1 cellular context compared by ENCODE assay signal in the genomic region with DNA sequence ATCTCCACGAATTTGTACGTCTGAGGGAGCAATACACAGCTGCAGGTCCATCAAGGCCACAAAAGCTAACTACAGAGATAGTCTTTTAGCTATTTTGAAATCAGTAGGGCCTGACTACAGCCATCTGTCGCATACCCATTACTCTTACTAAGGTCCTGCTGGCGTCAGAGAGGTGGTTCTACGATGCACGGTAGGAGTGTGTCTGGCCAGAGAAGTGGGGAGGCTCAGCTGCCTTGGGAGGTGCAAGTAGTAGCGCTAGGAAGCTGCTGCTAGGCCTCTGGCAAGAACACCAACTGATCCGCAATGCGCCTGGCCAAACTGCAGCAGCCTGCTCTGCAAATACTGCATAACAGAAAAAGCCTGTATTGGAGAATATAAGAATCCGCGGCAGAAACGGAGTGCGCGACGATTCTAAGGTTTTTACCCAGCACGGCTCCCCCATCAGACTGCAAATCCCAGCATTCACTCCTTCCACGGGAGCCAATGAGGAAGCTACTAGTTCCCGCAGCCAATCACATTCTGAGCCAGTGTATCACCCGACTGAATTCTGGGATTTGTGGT.
TF ChIP-seq lines count a peak whose summit lies in the region.

No MANE protein-coding gene starts in this region.

TF ChIP-seq in H1, 55 proteins besides CTCF, POLR2A, EP300 and RAD21 (continued from another document):
- 0 out of 2 replicates have a peak, but pooled peaks have one; percentile 24 for TF ChIP-seq TEAD4 (IDR thresholded peaks at IDR 0.05; ENCODE audit: low read depth, low read length)
- no peak for TF ChIP-seq CBX5 (IDR thresholded peaks at IDR 0.05; ENCODE audit: low read depth, low read length)
- no peak for TF ChIP-seq POU5F1 (IDR thresholded peaks at IDR 0.05; ENCODE audit: low read depth, low read length)
- no peak for TF ChIP-seq FOSL1 (IDR thresholded peaks at IDR 0.05; ENCODE audit: insufficient read depth, low read depth, low read length)
- TF ChIP-seq HDAC6 (IDR thresholded peaks at IDR 0.05; ENCODE audit: low read depth, low read length), result no peak
- no peak for TF ChIP-seq BRCA1 (IDR thresholded peaks at IDR 0.05; ENCODE audit: low read depth, low read length)
- no peak for TF ChIP-seq RXRA (IDR thresholded peaks at IDR 0.05; ENCODE audit: insufficient read depth, low read depth, low read length)
- no peak for TF ChIP-seq RBBP5 (IDR thresholded peaks at IDR 0.05; ENCODE audit: borderline replicate concordance, low read depth, low read length)
- TF ChIP-seq HDAC2 (IDR thresholded peaks at IDR 0.05; ENCODE audit: borderline replicate concordance in 1 of 2, low read depth in 2 of 2, low read length in 2 of 2), result no peak
- TF ChIP-seq, protein P1, sequence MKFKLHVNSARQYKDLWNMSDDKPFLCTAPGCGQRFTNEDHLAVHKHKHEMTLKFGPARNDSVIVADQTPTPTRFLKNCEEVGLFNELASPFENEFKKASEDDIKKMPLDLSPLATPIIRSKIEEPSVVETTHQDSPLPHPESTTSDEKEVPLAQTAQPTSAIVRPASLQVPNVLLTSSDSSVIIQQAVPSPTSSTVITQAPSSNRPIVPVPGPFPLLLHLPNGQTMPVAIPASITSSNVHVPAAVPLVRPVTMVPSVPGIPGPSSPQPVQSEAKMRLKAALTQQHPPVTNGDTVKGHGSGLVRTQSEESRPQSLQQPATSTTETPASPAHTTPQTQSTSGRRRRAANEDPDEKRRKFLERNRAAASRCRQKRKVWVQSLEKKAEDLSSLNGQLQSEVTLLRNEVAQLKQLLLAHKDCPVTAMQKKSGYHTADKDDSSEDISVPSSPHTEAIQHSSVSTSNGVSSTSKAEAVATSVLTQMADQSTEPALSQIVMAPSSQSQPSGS (IDR thresholded peaks at IDR 0.05; ENCODE audit: low read length), result no peak
- TF ChIP-seq CREB1 (IDR thresholded peaks at IDR 0.05), result peak; percentile 88
- no peak for TF ChIP-seq TBP (IDR thresholded peaks at IDR 0.05; ENCODE audit: low read depth, low read length)
- no peak for TF ChIP-seq NRF1 (IDR thresholded peaks at IDR 0.05; ENCODE audit: low read depth, low read length)
- no peak for TF ChIP-seq JUND (IDR thresholded peaks at IDR 0.05; ENCODE audit: low read length)
- no peak for TF ChIP-seq KDM1A (IDR thresholded peaks at IDR 0.05; ENCODE audit: borderline replicate concordance, low read length)
- TF ChIP-seq SIX5 (IDR thresholded peaks at IDR 0.05; ENCODE audit: low read depth, low read length), result peak; percentile 95
- TF ChIP-seq SRF (IDR thresholded peaks at IDR 0.05; ENCODE audit: low read depth, low read length), result no peak
- TF ChIP-seq SP1 (IDR thresholded peaks at IDR 0.05; ENCODE audit: low read depth, low read length), result peak; percentile 92
- TF ChIP-seq, protein P2, sequence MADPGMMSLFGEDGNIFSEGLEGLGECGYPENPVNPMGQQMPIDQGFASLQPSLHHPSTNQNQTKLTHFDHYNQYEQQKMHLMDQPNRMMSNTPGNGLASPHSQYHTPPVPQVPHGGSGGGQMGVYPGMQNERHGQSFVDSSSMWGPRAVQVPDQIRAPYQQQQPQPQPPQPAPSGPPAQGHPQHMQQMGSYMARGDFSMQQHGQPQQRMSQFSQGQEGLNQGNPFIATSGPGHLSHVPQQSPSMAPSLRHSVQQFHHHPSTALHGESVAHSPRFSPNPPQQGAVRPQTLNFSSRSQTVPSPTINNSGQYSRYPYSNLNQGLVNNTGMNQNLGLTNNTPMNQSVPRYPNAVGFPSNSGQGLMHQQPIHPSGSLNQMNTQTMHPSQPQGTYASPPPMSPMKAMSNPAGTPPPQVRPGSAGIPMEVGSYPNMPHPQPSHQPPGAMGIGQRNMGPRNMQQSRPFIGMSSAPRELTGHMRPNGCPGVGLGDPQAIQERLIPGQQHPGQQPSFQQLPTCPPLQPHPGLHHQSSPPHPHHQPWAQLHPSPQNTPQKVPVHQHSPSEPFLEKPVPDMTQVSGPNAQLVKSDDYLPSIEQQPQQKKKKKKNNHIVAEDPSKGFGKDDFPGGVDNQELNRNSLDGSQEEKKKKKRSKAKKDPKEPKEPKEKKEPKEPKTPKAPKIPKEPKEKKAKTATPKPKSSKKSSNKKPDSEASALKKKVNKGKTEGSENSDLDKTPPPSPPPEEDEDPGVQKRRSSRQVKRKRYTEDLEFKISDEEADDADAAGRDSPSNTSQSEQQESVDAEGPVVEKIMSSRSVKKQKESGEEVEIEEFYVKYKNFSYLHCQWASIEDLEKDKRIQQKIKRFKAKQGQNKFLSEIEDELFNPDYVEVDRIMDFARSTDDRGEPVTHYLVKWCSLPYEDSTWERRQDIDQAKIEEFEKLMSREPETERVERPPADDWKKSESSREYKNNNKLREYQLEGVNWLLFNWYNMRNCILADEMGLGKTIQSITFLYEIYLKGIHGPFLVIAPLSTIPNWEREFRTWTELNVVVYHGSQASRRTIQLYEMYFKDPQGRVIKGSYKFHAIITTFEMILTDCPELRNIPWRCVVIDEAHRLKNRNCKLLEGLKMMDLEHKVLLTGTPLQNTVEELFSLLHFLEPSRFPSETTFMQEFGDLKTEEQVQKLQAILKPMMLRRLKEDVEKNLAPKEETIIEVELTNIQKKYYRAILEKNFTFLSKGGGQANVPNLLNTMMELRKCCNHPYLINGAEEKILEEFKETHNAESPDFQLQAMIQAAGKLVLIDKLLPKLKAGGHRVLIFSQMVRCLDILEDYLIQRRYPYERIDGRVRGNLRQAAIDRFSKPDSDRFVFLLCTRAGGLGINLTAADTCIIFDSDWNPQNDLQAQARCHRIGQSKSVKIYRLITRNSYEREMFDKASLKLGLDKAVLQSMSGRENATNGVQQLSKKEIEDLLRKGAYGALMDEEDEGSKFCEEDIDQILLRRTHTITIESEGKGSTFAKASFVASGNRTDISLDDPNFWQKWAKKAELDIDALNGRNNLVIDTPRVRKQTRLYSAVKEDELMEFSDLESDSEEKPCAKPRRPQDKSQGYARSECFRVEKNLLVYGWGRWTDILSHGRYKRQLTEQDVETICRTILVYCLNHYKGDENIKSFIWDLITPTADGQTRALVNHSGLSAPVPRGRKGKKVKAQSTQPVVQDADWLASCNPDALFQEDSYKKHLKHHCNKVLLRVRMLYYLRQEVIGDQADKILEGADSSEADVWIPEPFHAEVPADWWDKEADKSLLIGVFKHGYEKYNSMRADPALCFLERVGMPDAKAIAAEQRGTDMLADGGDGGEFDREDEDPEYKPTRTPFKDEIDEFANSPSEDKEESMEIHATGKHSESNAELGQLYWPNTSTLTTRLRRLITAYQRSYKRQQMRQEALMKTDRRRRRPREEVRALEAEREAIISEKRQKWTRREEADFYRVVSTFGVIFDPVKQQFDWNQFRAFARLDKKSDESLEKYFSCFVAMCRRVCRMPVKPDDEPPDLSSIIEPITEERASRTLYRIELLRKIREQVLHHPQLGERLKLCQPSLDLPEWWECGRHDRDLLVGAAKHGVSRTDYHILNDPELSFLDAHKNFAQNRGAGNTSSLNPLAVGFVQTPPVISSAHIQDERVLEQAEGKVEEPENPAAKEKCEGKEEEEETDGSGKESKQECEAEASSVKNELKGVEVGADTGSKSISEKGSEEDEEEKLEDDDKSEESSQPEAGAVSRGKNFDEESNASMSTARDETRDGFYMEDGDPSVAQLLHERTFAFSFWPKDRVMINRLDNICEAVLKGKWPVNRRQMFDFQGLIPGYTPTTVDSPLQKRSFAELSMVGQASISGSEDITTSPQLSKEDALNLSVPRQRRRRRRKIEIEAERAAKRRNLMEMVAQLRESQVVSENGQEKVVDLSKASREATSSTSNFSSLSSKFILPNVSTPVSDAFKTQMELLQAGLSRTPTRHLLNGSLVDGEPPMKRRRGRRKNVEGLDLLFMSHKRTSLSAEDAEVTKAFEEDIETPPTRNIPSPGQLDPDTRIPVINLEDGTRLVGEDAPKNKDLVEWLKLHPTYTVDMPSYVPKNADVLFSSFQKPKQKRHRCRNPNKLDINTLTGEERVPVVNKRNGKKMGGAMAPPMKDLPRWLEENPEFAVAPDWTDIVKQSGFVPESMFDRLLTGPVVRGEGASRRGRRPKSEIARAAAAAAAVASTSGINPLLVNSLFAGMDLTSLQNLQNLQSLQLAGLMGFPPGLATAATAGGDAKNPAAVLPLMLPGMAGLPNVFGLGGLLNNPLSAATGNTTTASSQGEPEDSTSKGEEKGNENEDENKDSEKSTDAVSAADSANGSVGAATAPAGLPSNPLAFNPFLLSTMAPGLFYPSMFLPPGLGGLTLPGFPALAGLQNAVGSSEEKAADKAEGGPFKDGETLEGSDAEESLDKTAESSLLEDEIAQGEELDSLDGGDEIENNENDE (IDR thresholded peaks at IDR 0.05; ENCODE audit: insufficient replicate concordance, low read length), result peak; percentile 85
- no peak for TF ChIP-seq SP2 (IDR thresholded peaks at IDR 0.05; ENCODE audit: low read length)
- 0 out of 2 replicates have a peak, but pooled peaks have one; percentile 38 for TF ChIP-seq PHF8 (conservative IDR thresholded peaks at IDR 0.05; ENCODE audit: low read depth, low read length)
- TF ChIP-seq BCL11A (IDR thresholded peaks at IDR 0.05; ENCODE audit: low read depth in 2 of 2, low read length in 2 of 2), result no peak
- no peak for TF ChIP-seq CTBP2 (IDR thresholded peaks at IDR 0.05; ENCODE audit: borderline replicate concordance, insufficient read depth, insufficient read length, low read length)
- TF ChIP-seq ZNF274 (IDR thresholded peaks at IDR 0.05; ENCODE audit: borderline replicate concordance, extremely low read depth, low read length), result no peak
- no peak for TF ChIP-seq BACH1 (IDR thresholded peaks at IDR 0.05; ENCODE audit: low read length)
- no peak for TF ChIP-seq SIRT6 (IDR thresholded peaks at IDR 0.05; ENCODE audit: low read length)
- no peak for TF ChIP-seq CBX8 (IDR thresholded peaks at IDR 0.05; ENCODE audit: borderline replicate concordance, low read depth, low read length)
- TF ChIP-seq, protein P3, sequence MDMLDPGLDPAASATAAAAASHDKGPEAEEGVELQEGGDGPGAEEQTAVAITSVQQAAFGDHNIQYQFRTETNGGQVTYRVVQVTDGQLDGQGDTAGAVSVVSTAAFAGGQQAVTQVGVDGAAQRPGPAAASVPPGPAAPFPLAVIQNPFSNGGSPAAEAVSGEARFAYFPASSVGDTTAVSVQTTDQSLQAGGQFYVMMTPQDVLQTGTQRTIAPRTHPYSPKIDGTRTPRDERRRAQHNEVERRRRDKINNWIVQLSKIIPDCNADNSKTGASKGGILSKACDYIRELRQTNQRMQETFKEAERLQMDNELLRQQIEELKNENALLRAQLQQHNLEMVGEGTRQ (IDR thresholded peaks at IDR 0.05; ENCODE audit: low read length), result no peak
- TF ChIP-seq POLR2AphosphoS5 (IDR thresholded peaks at IDR 0.05; ENCODE audit: low read depth, low read length), result no peak; the same call in 1 of the 2 replicates
- TF ChIP-seq, protein P4, sequence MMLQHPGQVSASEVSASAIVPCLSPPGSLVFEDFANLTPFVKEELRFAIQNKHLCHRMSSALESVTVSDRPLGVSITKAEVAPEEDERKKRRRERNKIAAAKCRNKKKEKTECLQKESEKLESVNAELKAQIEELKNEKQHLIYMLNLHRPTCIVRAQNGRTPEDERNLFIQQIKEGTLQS (IDR thresholded peaks at IDR 0.05; ENCODE audit: insufficient read depth, low read depth, low read length), result no peak
